24 cellular contexts compared by ENCODE assay signal in the genomic region with DNA sequence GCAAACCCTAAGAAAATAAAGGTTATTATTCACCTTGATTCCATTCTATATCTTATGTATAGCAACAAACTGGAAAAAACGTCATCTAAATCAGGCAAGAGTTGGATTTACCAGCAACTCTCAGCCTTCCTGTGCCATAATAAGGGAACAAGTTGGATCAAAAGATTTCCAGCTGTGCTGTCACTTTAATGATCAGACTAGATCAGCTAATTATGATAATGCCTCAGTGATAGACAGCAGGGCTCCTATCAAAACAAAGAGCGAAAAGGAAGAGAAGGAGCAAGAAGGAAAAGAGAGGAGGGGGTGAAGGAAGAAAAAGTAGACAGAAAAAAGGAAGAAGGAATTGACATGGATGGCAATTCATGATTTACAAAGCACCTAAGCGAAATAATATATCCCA. TPM values are rescaled to one million over a fixed set of nuclear protein-coding genes. Genes with fewer than 3 reads are reported as not detected.
DNase-seq lines count a peak whose midpoint lies in the region; ATAC-seq lines count a peak whose summit lies in the region.
"Had no signal": no experiment of that assay in that cellular context is flagged by ENCODE, and none has a peak within 500 bp of the region (broad histone marks: within the 10 kb centered on the region; RNA-seq: fewer than 3 reads in every experiment).

No MANE protein-coding gene starts in this region.

- no peak overlapping the region for H4K5ac ChIP-seq in mesendoderm (ENCODE audit: low read length)

- H3K27ac ChIP-seq in mesendoderm (ENCODE audit: low read depth, low read length) = no peak overlapping the region
- H3K27ac ChIP-seq: BLaER1, SJCRH30 had no signal

- H3K4me3 Mint-ChIP-seq in activated CD4-positive, alpha-beta T cell treated with anti-CD3 and anti-CD28 coated beads, Interleukin-2, amount 10 ng/mL, durations not matched to agents 24 days and 14 days = no peak overlapping the region
- no peak overlapping the region for H3K4me3 Mint-ChIP-seq in activated T-helper 17 cell treated with anti-CD3 and anti-CD28 coated beads, Interleukin-2, amount 50 U/mL, for 72 hours
- H3K4me3 Mint-ChIP-seq: CD4-positive, CD25-positive, alpha-beta regulatory T cell; HFFc6 had no signal

- H2BK120ac ChIP-seq in mesendoderm (ENCODE audit: low read depth, low read length) = no peak overlapping the region

- no peak overlapping the region for H2BK15ac ChIP-seq in mesendoderm (replicated peaks; ENCODE audit: low read depth)

- no peak overlapping the region for H3K9ac ChIP-seq in mesendoderm (ENCODE audit: low read length)
- H3K9ac ChIP-seq: BLaER1, GM23248 had no signal

- no peak overlapping the region for H3K4ac ChIP-seq in mesendoderm (ENCODE audit: low read depth, low read length)

- H3K4me2 ChIP-seq in mesendoderm (ENCODE audit: low read length) = no peak overlapping the region
- H3K4me2 ChIP-seq: BLaER1 had no signal

- H3K4me1 Mint-ChIP-seq in activated CD4-positive, alpha-beta T cell treated with anti-CD3 and anti-CD28 coated beads, Interleukin-2, amount 10 ng/mL, durations not matched to agents 24 days and 14 days = peaks cover 43% of the 10 kb centered on the region
- peaks cover 29% of the 10 kb centered on the region for H3K4me1 Mint-ChIP-seq in activated T-helper 17 cell treated with anti-CD3 and anti-CD28 coated beads, Interleukin-2, amount 50 U/mL, for 72 hours

- H2AK5ac ChIP-seq in mesendoderm (ENCODE audit: low read length) = no peak overlapping the region

- H3K36me3 ChIP-seq in mesendoderm (ENCODE audit: control insufficient read depth, insufficient read depth, low read length) = no peaks in the 10 kb centered on the region
- H3K36me3 ChIP-seq: BLaER1, SJCRH30 had no signal

- no peak for ATAC-seq in activated T-helper 17 cell treated with anti-CD3 and anti-CD28 coated beads, Interleukin-2, amount 50 U/mL, for 72 hours (replicated peaks)
- ATAC-seq in GM21367 (IDR thresholded peaks at IDR 0.05; ENCODE audit: unreplicated experiment) = no peak
- ATAC-seq: HepG2, Right ventricle myocardium inferior had no signal

- intact Hi-C loops in activated CD4-positive, alpha-beta T cell treated with anti-CD3 and anti-CD28 coated beads, Interleukin-2, amount 10 ng/mL, durations not matched to agents 24 days and 14 days (cut with micrococcal nuclease) = no loop called here

- H3K27me3 Mint-ChIP-seq in activated CD4-positive, alpha-beta T cell treated with anti-CD3 and anti-CD28 coated beads, Interleukin-2, amount 10 ng/mL, durations not matched to agents 24 days and 14 days = no peaks in the 10 kb centered on the region
- H3K27me3 Mint-ChIP-seq in activated T-helper 17 cell treated with anti-CD3 and anti-CD28 coated beads, Interleukin-2, amount 50 U/mL, for 72 hours = no peaks in the 10 kb centered on the region
- H3K27me3 Mint-ChIP-seq: CD4-positive, CD25-positive, alpha-beta regulatory T cell had no signal

- H3K56ac ChIP-seq in mesendoderm (ENCODE audit: low read length) = no peak overlapping the region

- peak overlapping the region; percentile 22 for H3K27ac Mint-ChIP-seq in activated CD4-positive, alpha-beta T cell treated with anti-CD3 and anti-CD28 coated beads, Interleukin-2, amount 10 ng/mL, durations not matched to agents 24 days and 14 days
- peak overlapping the region; percentile 78 for H3K27ac Mint-ChIP-seq in activated T-helper 17 cell treated with anti-CD3 and anti-CD28 coated beads, Interleukin-2, amount 50 U/mL, for 72 hours
- H3K27ac Mint-ChIP-seq: CD4-positive, CD25-positive, alpha-beta regulatory T cell had no signal

- WGBS in mesendoderm (ENCODE audit: extremely low coverage, insufficient coverage, low lambda C conversion rate) = no CpG with 5 or more reads among the region's 3 CpGs

- H3K4me1 ChIP-seq in mesendoderm (ENCODE audit: control insufficient read depth, low read depth, low read length) = no peaks in the 10 kb centered on the region
- H3K4me1 ChIP-seq: SJCRH30 had no signal

- H2BK5ac ChIP-seq in mesendoderm (ENCODE audit: low read length) = no peak overlapping the region

- no peaks in the 10 kb centered on the region for H3K27me3 ChIP-seq in mesendoderm (ENCODE audit: insufficient read depth, low read length, poor library complexity)
- H3K27me3 ChIP-seq: BLaER1, SJCRH30 had no signal

- H3K9me3 Mint-ChIP-seq in activated CD4-positive, alpha-beta T cell treated with anti-CD3 and anti-CD28 coated beads, Interleukin-2, amount 10 ng/mL, durations not matched to agents 24 days and 14 days = peaks cover 7% of the 10 kb centered on the region
- H3K9me3 Mint-ChIP-seq in activated T-helper 17 cell treated with anti-CD3 and anti-CD28 coated beads, Interleukin-2, amount 50 U/mL, for 72 hours = no peaks in the 10 kb centered on the region
- H3K9me3 Mint-ChIP-seq: CD4-positive, CD25-positive, alpha-beta regulatory T cell; HFFc6 had no signal

- H3K18ac ChIP-seq in mesendoderm (ENCODE audit: low read length) = no peak overlapping the region

- no peak for DNase-seq in activated CD4-positive, alpha-beta T cell treated with anti-CD3 and anti-CD28 coated beads, Interleukin-2, amount 10 ng/mL, durations not matched to agents 24 days and 14 days
- DNase-seq in activated CD4-positive, alpha-beta T cell treated with anti-CD3 and anti-CD28 coated beads for 1 hour = no peak
- DNase-seq in mesendoderm = peak; percentile 22
- DNase-seq in T-helper 9 cell = no peak
- no peak for DNase-seq in NCI-H82 treated with DMSO at 0.1 percent for 48 hours (lab: John Stamatoyannopoulos, UW; ENCODE audit: unreplicated experiment)
- DNase-seq: CD4-positive, CD25-positive, alpha-beta regulatory T cell; GM23248; H7; HFFc6; Kasumi-1; NCI-H1092 treated with DMSO at 0.1 percent for 48 hours; NCI-H146; NCI-H1930; NCI-H2107; NCI-H446; NCI-H524 treated with DMSO at 0.1 percent for 48 hours; NCI-H82; PC-9; SJCRH30 had no signal

- H3K4me3 ChIP-seq in mesendoderm (ENCODE audit: low read length) = no peak overlapping the region
- H3K4me3 ChIP-seq: BLaER1, GM23248, PC-9, SJCRH30 had no signal

- H4K8ac ChIP-seq in mesendoderm (ENCODE audit: low read depth, low read length) = no peak overlapping the region

- no peaks in the 10 kb centered on the region for H3K79me2 ChIP-seq in mesendoderm (ENCODE audit: control insufficient read depth, insufficient read depth, low read length)

- H3K79me1 ChIP-seq in mesendoderm (ENCODE audit: low read length) = no peaks in the 10 kb centered on the region

- H3K36me3 Mint-ChIP-seq in activated CD4-positive, alpha-beta T cell treated with anti-CD3 and anti-CD28 coated beads, Interleukin-2, amount 10 ng/mL, durations not matched to agents 24 days and 14 days (ENCODE audit: low read depth) = peaks cover 13% of the 10 kb centered on the region
- H3K36me3 Mint-ChIP-seq in activated T-helper 17 cell treated with anti-CD3 and anti-CD28 coated beads, Interleukin-2, amount 50 U/mL, for 72 hours (ENCODE audit: low read depth) = peaks cover 6% of the 10 kb centered on the region
- H3K36me3 Mint-ChIP-seq: CD4-positive, CD25-positive, alpha-beta regulatory T cell had no signal

- H3K23ac ChIP-seq in mesendoderm (ENCODE audit: low read length) = no peak overlapping the region

RNA-seq across cellular contexts. Expression of a gene that starts 36.7 kb away (rescaled TPM):
- 41.7 and 51.7 TPM in 2 replicates for total RNA-seq in activated CD4-positive, alpha-beta T cell treated with anti-CD3 and anti-CD28 coated beads, Interleukin-2, amount 10 ng/mL, durations not matched to agents 24 days and 14 days
- total RNA-seq in activated T-helper 17 cell treated with anti-CD3 and anti-CD28 coated beads, Interleukin-2, amount 50 U/mL, for 72 hours = 100 to 1,000 TPM in 1 of 2 donors, 10 to 100 TPM in 1; 67.5 to 143 TPM
- polyA plus RNA-seq in mesendoderm (2013, experiment 1 of 2) = 1.3 TPM
- 1.4 TPM for polyA plus RNA-seq in mesendoderm (2013, experiment 2 of 2)
